In genomic region chrX:49741501-49741900, GRCh38 we compare ENCODE assay signal across 7 cellular contexts. TPM values are rescaled to one million over a fixed set of nuclear protein-coding genes. Genes with fewer than 3 reads are reported as not detected.
"Had no signal": no experiment of that assay in that cellular context is flagged by ENCODE, and none has a peak within 500 bp of the region (broad histone marks: within the 10 kb centered on the region; RNA-seq: fewer than 3 reads in every experiment).

No MANE protein-coding gene starts in this region.

RNA-seq across cellular contexts. Expression of gene PAGE1, which starts 45.7 kb away (rescaled TPM):
- polyA plus RNA-seq: hepatocyte; immature natural killer cell; keratinocyte; liver; lung; mammary epithelial cell; naive thymus-derived CD4-positive, alpha-beta T cell had no signal
